ENCODE assay signal across 9 cellular contexts in genomic region chr12:93624595-93625294, GRCh38. TPM values are rescaled to one million over a fixed set of nuclear protein-coding genes. Genes with fewer than 3 reads are reported as not detected.
DNase-seq lines count a peak whose midpoint lies in the region; ATAC-seq, FAIRE-seq and TF ChIP-seq lines count a peak whose summit lies in the region.
"Had no signal": no experiment of that assay in that cellular context is flagged by ENCODE, and none has a peak within 500 bp of the region (broad histone marks: within the 10 kb centered on the region; RNA-seq: fewer than 3 reads in every experiment).

No MANE protein-coding gene starts in this region.

- no peaks in the 10 kb centered on the region for H3K4me1 ChIP-seq in GM12878 (ENCODE audit: control insufficient read depth, insufficient read depth, low read length)
- no peaks in the 10 kb centered on the region for H3K4me1 ChIP-seq in OCI-LY7 (ENCODE audit: insufficient read depth, low read length, poor library complexity, severe bottlenecking)

- peak overlapping the region; percentile 85 for H3K27ac Mint-ChIP-seq in activated T-cell treated with anti-CD3 and anti-CD28 coated beads, Interleukin-2, amount 50 U/mL, for 72 hours

- TF ChIP-seq CTCF in GM12878 (IDR thresholded peaks at IDR 0.05 in 2 of 3, conservative IDR thresholded peaks at IDR 0.05 in 1 of 3; ENCODE audit: control insufficient read depth in 2 of 3, extremely low read depth in 1 of 3, insufficient read depth in 1 of 3, low read depth in 3 of 3, low read length in 3 of 3) (no peak), OCI-LY7 (conservative IDR thresholded peaks at IDR 0.05; ENCODE audit: low read length) (no peak)

- FAIRE-seq in GM12878 (lab: Jason Lieb, UNC), result no peak

- H3K9me2 ChIP-seq in OCI-LY7 (ENCODE audit: insufficient read depth, low read length), result no peaks in the 10 kb centered on the region

- RAD21 ChIA-PET in GM12878 (lab: Charles Lee; ENCODE audit: unreplicated experiment), result interaction anchor here (0.6 to 1.0 kb wide), 2 partner anchors 52 to 477 kb away, joined by 3 read pairs; partner anchors contain the start of gene CRADD

- in situ Hi-C loops in GM12878 (cut with MboI), result no loop called here

- 0% methylated on average over 2 of the region's 2 CpGs for WGBS in GM12878 (ENCODE audit: insufficient coverage, insufficient replicate concordance, low lambda C conversion rate, missing lambda C conversion rate)

- no peaks in the 10 kb centered on the region for H3K27me3 ChIP-seq in GM12878 (replicated peaks in 1 of 2; ENCODE audit: control insufficient read depth in 2 of 2, insufficient read depth in 2 of 2, low read length in 1 of 2)

- H3K9me3 ChIP-seq in GM12878 (replicated peaks; ENCODE audit: control insufficient read depth, insufficient read depth, low read length) (peaks cover 2% of the 10 kb centered on the region; the same call in 1 of the 3 replicates), OCI-LY7 (ENCODE audit: low read length) (0 out of 2 replicates have a peak, but pooled peaks cover 5% of the 10 kb centered on the region)

- H3K27ac ChIP-seq in GM12878 (ENCODE audit: control insufficient read depth, insufficient read depth), result 0 out of 2 replicates have a peak overlapping the region, but pooled peaks have one; percentile 35
- no peak overlapping the region for H3K27ac ChIP-seq in OCI-LY7 (ENCODE audit: low read depth, low read length, poor library complexity, severe bottlenecking)

- H3K4me3 ChIP-seq in GM12878, result no peak overlapping the region
- no peak overlapping the region for H3K4me3 ChIP-seq in skeletal muscle cell (ENCODE audit: low read depth, low read length)
- H3K4me3 ChIP-seq in OCI-LY7 (ENCODE audit: low read depth, low read length, poor library complexity, severe bottlenecking), result no peak overlapping the region

- H3K4me2 ChIP-seq in GM12878 (ENCODE audit: control insufficient read depth, insufficient read depth) (no peak overlapping the region), OCI-LY7 (ENCODE audit: low read length) (no peak overlapping the region)

- H3K36me3 ChIP-seq in GM12878 (ENCODE audit: control insufficient read depth in 2 of 2, insufficient read depth in 2 of 2, low read length in 1 of 2) (no peaks in the 10 kb centered on the region), OCI-LY7 (ENCODE audit: insufficient read depth, low read length) (no peaks in the 10 kb centered on the region)

- no peak for DNase-seq in activated T-cell treated with anti-CD3 and anti-CD28 coated beads, Interleukin-2, amount 50 U/mL, for 72 hours
- DNase-seq in activated T-cell treated with anti-CD3 and anti-CD28 coated beads for 4 hours (no peak), GM12878 (ENCODE audit: low read depth, low spot score) (peak; percentile 63), skeletal muscle cell (ENCODE audit: low read depth) (peak; percentile 92), OCI-LY7 (ENCODE audit: low spot score) (no peak), retina (no peak), NCI-H187 treated with DMSO at 0.1 percent for 48 hours (lab: John Stamatoyannopoulos, UW) (no peak)
- DNase-seq: DND-41 had no signal

- TF ChIP-seq EP300 in GM12878 (IDR thresholded peaks at IDR 0.05; ENCODE audit: borderline replicate concordance in 1 of 2, control insufficient read depth in 1 of 2, low read depth in 2 of 2, low read length in 2 of 2), result peak in 1 of 2 experiments; percentile 75; a peak in 2 of 4 replicates

- no peak overlapping the region for H2AFZ ChIP-seq in GM12878 (ENCODE audit: control insufficient read depth, low read depth, low read length)
- no peak overlapping the region for H2AFZ ChIP-seq in OCI-LY7 (ENCODE audit: low read length)

- CTCF ChIA-PET in GM12878 (lab: Yijun Ruan, JAX) (interaction anchor here (0.6 kb wide), 1 partner anchor 457 kb away, joined by 3 read pairs; no protein-coding TSS in a partner anchor), OCI-LY7 (lab: Charles Lee; ENCODE audit: unreplicated experiment) (no interaction called here)

- BruUV-seq in GM12878 (replicated peaks; lab: Mats Ljungman, UMichigan) (no TSS peak), OCI-LY7 (replicated peaks; lab: Mats Ljungman, UMichigan) (no TSS peak)

- no peak for TF ChIP-seq RAD21 in GM12878 (IDR thresholded peaks at IDR 0.05; ENCODE audit: insufficient read depth, low read depth, low read length)

- no peak for TF ChIP-seq POLR2A in GM12878 (IDR thresholded peaks at IDR 0.05; ENCODE audit: low read depth, low read length)

- H4K20me1 ChIP-seq in GM12878 (ENCODE audit: control insufficient read depth, insufficient read depth) (no peaks in the 10 kb centered on the region), OCI-LY7 (ENCODE audit: insufficient read depth, low read length) (no peaks in the 10 kb centered on the region)

- SMC1A ChIA-PET in GM12878 (lab: Charles Lee; ENCODE audit: uncharacterized antibody, unreplicated experiment), result no interaction called here

- peak; percentile 82 to 91 for ATAC-seq in activated T-cell treated with anti-CD3 and anti-CD28 coated beads, Interleukin-2, amount 50 U/mL, for 72 hours (replicated peaks in 1 of 2)
- ATAC-seq in HG03103 (IDR thresholded peaks at IDR 0.05; ENCODE audit: low read depth, unreplicated experiment) (peak; percentile 54), GM12878 (peak; percentile 90)

- H3K9me3 Mint-ChIP-seq in activated T-cell treated with anti-CD3 and anti-CD28 coated beads, Interleukin-2, amount 50 U/mL, for 72 hours, result no peaks in the 10 kb centered on the region

- H3K36me3 Mint-ChIP-seq in activated T-cell treated with anti-CD3 and anti-CD28 coated beads, Interleukin-2, amount 50 U/mL, for 72 hours (ENCODE audit: insufficient read depth in 2 of 2), result no peaks in the 10 kb centered on the region

- intact Hi-C loops in GM12878 (cut with micrococcal nuclease; ENCODE audit: unreplicated experiment), result loop anchor here (2.0 kb wide), 1 partner anchor 52 kb away; the partner anchor contains the start of gene SOCS2
- intact Hi-C loops in OCI-LY7 (cut with micrococcal nuclease; ENCODE audit: unreplicated experiment), result no loop called here

- POLR2A ChIA-PET in GM12878 (lab: Charles Lee), result interaction anchor here (0.7 kb wide), 1 partner anchor 647 kb away, joined by 8 read pairs; no protein-coding TSS in a partner anchor
- POLR2A ChIA-PET in OCI-LY7 (lab: Charles Lee), result interaction anchor here (0.6 kb wide), 1 partner anchor 138 kb away, joined by 3 read pairs; no protein-coding TSS in a partner anchor

- no peak overlapping the region for H3K9ac ChIP-seq in GM12878 (ENCODE audit: control insufficient read depth, insufficient read depth, low read length)

- H3K4me3 Mint-ChIP-seq in activated T-cell treated with anti-CD3 and anti-CD28 coated beads, Interleukin-2, amount 50 U/mL, for 72 hours, result peak overlapping the region in 1 of 2 donors; percentile 6

- H3K79me2 ChIP-seq in GM12878 (ENCODE audit: control insufficient read depth, insufficient read depth, low read length) (no peaks in the 10 kb centered on the region), OCI-LY7 (ENCODE audit: insufficient read depth, low read depth, low read length) (no peaks in the 10 kb centered on the region)

- H3K27me3 Mint-ChIP-seq in activated T-cell treated with anti-CD3 and anti-CD28 coated beads, Interleukin-2, amount 50 U/mL, for 72 hours (ENCODE audit: low read depth), result no peaks in the 10 kb centered on the region

- peaks cover 10% of the 10 kb centered on the region for H3K4me1 Mint-ChIP-seq in activated T-cell treated with anti-CD3 and anti-CD28 coated beads, Interleukin-2, amount 50 U/mL, for 72 hours (ENCODE audit: low read depth)

TF ChIP-seq in GM12878, 131 proteins besides CTCF, POLR2A, EP300 and RAD21 (continues in another document):
- TF ChIP-seq EED (IDR thresholded peaks at IDR 0.05; ENCODE audit: low read depth), result peak; percentile 37; the same call in 1 of the 2 replicates

RNA-seq across cellular contexts. Expression of gene SOCS2, which starts 52.3 kb away (rescaled TPM):
- 10 to 100 TPM; 32.3 to 37.2 TPM for total RNA-seq in activated T-cell treated with anti-CD3 and anti-CD28 coated beads, Interleukin-2, amount 50 U/mL, for 72 hours
- total RNA-seq in GM12878 (2013; cell fraction: nucleolus; rRNA removed), result 5.3 and 9.2 TPM in 2 replicates
- 8.0 and 16.0 TPM in 2 replicates for total RNA-seq in GM12878 (2014; rRNA removed)
- 9.7 and 10.1 TPM in 2 replicates for total RNA-seq in GM12878 (2014; rRNA removed; fragmentation: Illumina TruSeq; extraction: Trizol)
- total RNA-seq in GM12878 (2021), result 8.5 and 9.4 TPM in 2 replicates
- polyA plus RNA-seq in GM12878 (2011; ENCODE audit: low read depth), result 2.0 TPM
- 2.6 and 3.5 TPM in 2 replicates for polyA plus RNA-seq in GM12878 (2011; rRNA removed)
- polyA plus RNA-seq in GM12878 (2011; cell fraction: cytosol; rRNA removed), result 1.5 and 1.9 TPM in 2 replicates
- polyA plus RNA-seq in GM12878 (2011; cell fraction: nucleus; rRNA removed), result 4.3 and 4.9 TPM in 2 replicates
- polyA plus RNA-seq in GM12878 (2012), result 4.6 and 4.7 TPM in 2 replicates
- 12.0 and 18.8 TPM in 2 replicates for polyA plus RNA-seq in GM12878 (2014; fragmentation: Illumina TruSeq; extraction: Trizol)
- polyA plus RNA-seq in GM12878 (2014; fragmentation: Nextera tagmentation; extraction: Ambion mirVana), result 1 to 10 TPM; 3.7 TPM
- polyA plus RNA-seq in GM12878 (2014; rRNA removed), result 11.5 and 12.7 TPM in 2 replicates
- 1 to 10 TPM; 5.1 to 6.5 TPM for polyA plus RNA-seq in GM12878 (2016; fragmentation: Nextera tagmentation; extraction: Ambion mirVana)
- 1.2 and 1.6 TPM in 2 replicates for polyA minus RNA-seq in GM12878 (2011; rRNA and poly(A)+ RNA removed)
- polyA minus RNA-seq in GM12878 (2011; cell fraction: cytosol; rRNA and poly(A)+ RNA removed), result 0.73 and 2.0 TPM in 2 replicates
- polyA minus RNA-seq in GM12878 (2011; cell fraction: nucleus; rRNA and poly(A)+ RNA removed), result 1.9 TPM in 2 replicates
- total RNA-seq in OCI-LY7 (2014; rRNA removed; shearing (Covaris generic)), result not detected in 2 replicates
- total RNA-seq in OCI-LY7 (2022), result not detected in 2 replicates

RNA-seq across cellular contexts. Expression of gene CRADD, which starts 52.4 kb away (rescaled TPM):
- total RNA-seq in activated T-cell treated with anti-CD3 and anti-CD28 coated beads, Interleukin-2, amount 50 U/mL, for 72 hours, result 1 to 10 TPM; 8.6 to 9.1 TPM
- total RNA-seq in GM12878 (2013; cell fraction: nucleolus; rRNA removed), result 30.4 and 37.8 TPM in 2 replicates
- 9.3 and 13.6 TPM in 2 replicates for total RNA-seq in GM12878 (2014; rRNA removed)
- total RNA-seq in GM12878 (2014; rRNA removed; fragmentation: Illumina TruSeq; extraction: Trizol), result 8.2 and 8.6 TPM in 2 replicates
- 8.4 and 8.8 TPM in 2 replicates for total RNA-seq in GM12878 (2021)
- polyA plus RNA-seq in GM12878 (2011; ENCODE audit: low read depth), result 4.9 TPM
- 15.5 and 16.0 TPM in 2 replicates for polyA plus RNA-seq in GM12878 (2011; rRNA removed)
- polyA plus RNA-seq in GM12878 (2011; cell fraction: cytosol; rRNA removed), result 20.6 and 21.9 TPM in 2 replicates
- polyA plus RNA-seq in GM12878 (2011; cell fraction: nucleus; rRNA removed), result 12.0 and 12.6 TPM in 2 replicates
- 7.9 and 9.7 TPM in 2 replicates for polyA plus RNA-seq in GM12878 (2012)
- polyA plus RNA-seq in GM12878 (2014; fragmentation: Illumina TruSeq; extraction: Trizol), result 11.4 and 12.7 TPM in 2 replicates
- 1 to 10 TPM; 7.6 to 8.8 TPM for polyA plus RNA-seq in GM12878 (2014; fragmentation: Nextera tagmentation; extraction: Ambion mirVana)
- polyA plus RNA-seq in GM12878 (2014; rRNA removed), result 10.5 and 12.2 TPM in 2 replicates
- 10 to 100 TPM; 12.0 to 13.2 TPM for polyA plus RNA-seq in GM12878 (2016; fragmentation: Nextera tagmentation; extraction: Ambion mirVana)
- polyA minus RNA-seq in GM12878 (2011; rRNA and poly(A)+ RNA removed), result 12.2 and 14.3 TPM in 2 replicates
- 3.3 and 4.4 TPM in 2 replicates for polyA minus RNA-seq in GM12878 (2011; cell fraction: cytosol; rRNA and poly(A)+ RNA removed)
- polyA minus RNA-seq in GM12878 (2011; cell fraction: nucleus; rRNA and poly(A)+ RNA removed), result 9.7 and 13.5 TPM in 2 replicates
- 8.9 and 16.8 TPM in 2 replicates for total RNA-seq in OCI-LY7 (2014; rRNA removed; shearing (Covaris generic))
- 7.7 and 10.5 TPM in 2 replicates for total RNA-seq in OCI-LY7 (2022)

Comparison
In these comparisons a context has a peak if more than half of its experiments do, and no peak if none do; other contexts are left out.
1. DNase-seq: peak in GM12878 (single experiment) and skeletal muscle cell (single experiment); none in activated T-cell treated with anti-CD3 and anti-CD28 coated beads, Interleukin-2, amount 50 U/mL, for 72 hours (0 of 2), activated T-cell treated with anti-CD3 and anti-CD28 coated beads for 4 hours (single experiment), OCI-LY7 (single experiment), retina (single experiment) and NCI-H187 treated with DMSO at 0.1 percent for 48 hours (single experiment).
2. RNA of gene SOCS2, which starts 52.3 kb away (total RNA-seq): 32.3 to 37.2 TPM in activated T-cell treated with anti-CD3 and anti-CD28 coated beads, Interleukin-2, amount 50 U/mL, for 72 hours and 5.3 to 16.0 TPM in GM12878; not detected in OCI-LY7; every median in the first group is over 4 times any median in the second.
3. Peak in every context shown above with its lines, with median percentiles within 50 percentile points of each other: ATAC-seq.